In genomic region chr10:79274279-79275104, GRCh38 we compare ENCODE assay signal across 9 cellular contexts.
A peak's percentile ranks its signal among the peaks of the same experiment; 100 is the strongest.
DNase-seq lines count a peak whose midpoint lies in the region; ATAC-seq and TF ChIP-seq lines count a peak whose summit lies in the region.
"Had no signal": no experiment of that assay in that cellular context is flagged by ENCODE, and none has a peak within 500 bp of the region (broad histone marks: within the 10 kb centered on the region; RNA-seq: fewer than 3 reads in every experiment).

No MANE protein-coding gene starts in this region.

- no peaks in the 10 kb centered on the region for H3K27me3 Mint-ChIP-seq in stimulated activated naive CD8-positive, alpha-beta T cell treated with anti-CD3 and anti-CD28 coated beads, Interleukin-15, amount 100 ng/mL, for 72 hours

- H3K9me3 Mint-ChIP-seq in stimulated activated naive CD8-positive, alpha-beta T cell treated with anti-CD3 and anti-CD28 coated beads, Interleukin-15, amount 100 ng/mL, for 72 hours: no peaks in the 10 kb centered on the region

- H3K4me3 ChIP-seq in muscle layer of duodenum (ENCODE audit: low read depth in 1 of 2, low read length in 2 of 2): peak overlapping the region in 1 of 2 donors; percentile 27
- H3K4me3 ChIP-seq: A549 had no signal

- H3K4me3 Mint-ChIP-seq in stimulated activated naive CD8-positive, alpha-beta T cell treated with anti-CD3 and anti-CD28 coated beads, Interleukin-15, amount 100 ng/mL, for 72 hours: no peak overlapping the region

- no peak overlapping the region for H3K27ac Mint-ChIP-seq in stimulated activated naive CD8-positive, alpha-beta T cell treated with anti-CD3 and anti-CD28 coated beads, Interleukin-15, amount 100 ng/mL, for 72 hours

- H3K36me3 ChIP-seq in muscle layer of duodenum (ENCODE audit: control insufficient read depth in 1 of 2, insufficient read depth in 2 of 2, low read length in 2 of 2): peaks cover 11 to 20% of the 10 kb centered on the region in 2 donors

- peaks cover 5% of the 10 kb centered on the region for H3K4me1 Mint-ChIP-seq in stimulated activated naive CD8-positive, alpha-beta T cell treated with anti-CD3 and anti-CD28 coated beads, Interleukin-15, amount 100 ng/mL, for 72 hours

- TF ChIP-seq POLR2A in erythroblast (IDR thresholded peaks at IDR 0.05; ENCODE audit: low read length): no peak

- H3K9me3 ChIP-seq in muscle layer of duodenum (ENCODE audit: control insufficient read depth in 1 of 2, low read length in 2 of 2): no peaks in the 10 kb centered on the region
- H3K9me3 ChIP-seq: A549 had no signal

- ATAC-seq in stimulated activated naive CD8-positive, alpha-beta T cell treated with anti-CD3 and anti-CD28 coated beads, Interleukin-15, amount 100 ng/mL, for 72 hours: peak; percentile 8
- no peak for ATAC-seq in stimulated activated naive CD8-positive, alpha-beta T cell treated with anti-CD3 and anti-CD28 coated beads, Interleukin-15, Interleukin-2, amounts not matched to agents 100 U/mL and 50 U/mL, for 24 hours
- ATAC-seq in GM18519 (IDR thresholded peaks at IDR 0.05; ENCODE audit: low FRiP score, unreplicated experiment) (no peak), HG02884 (IDR thresholded peaks at IDR 0.05; ENCODE audit: unreplicated experiment) (no peak)

- peaks cover 15 to 66% of the 10 kb centered on the region in 2 donors for H3K4me1 ChIP-seq in muscle layer of duodenum (ENCODE audit: control insufficient read depth in 1 of 2, insufficient read depth in 2 of 2, low read length in 2 of 2)

- DNase-seq in stimulated activated naive CD8-positive, alpha-beta T cell treated with anti-CD3 and anti-CD28 coated beads, Interleukin-15, amount 100 ng/mL, for 72 hours: no peak
- DNase-seq in stimulated activated naive CD8-positive, alpha-beta T cell treated with anti-CD3 and anti-CD28 coated beads, Interleukin-15, Interleukin-2, amounts not matched to agents 100 U/mL and 50 U/mL, for 24 hours: no peak
- peak; percentile 73 to 84 for DNase-seq in erythroblast (lab: John Stamatoyannopoulos, UW)
- DNase-seq in OCI-M1 (lab: John Stamatoyannopoulos, UW): no peak
- DNase-seq in NCI-H128 (lab: John Stamatoyannopoulos, UW; ENCODE audit: unreplicated experiment): no peak

- no peaks in the 10 kb centered on the region for H3K27me3 ChIP-seq in muscle layer of duodenum (ENCODE audit: low read depth, low read length)

- peak overlapping the region; percentile 32 for H3K27ac ChIP-seq in muscle layer of duodenum (ENCODE audit: low read length)

Comparison
In these comparisons a context has a peak if more than half of its experiments do, and no peak if none do; other contexts are left out.
1. DNase-seq: peak in erythroblast (2 of 2); none in stimulated activated naive CD8-positive, alpha-beta T cell treated with anti-CD3 and anti-CD28 coated beads, Interleukin-15, amount 100 ng/mL, for 72 hours (0 of 2), stimulated activated naive CD8-positive, alpha-beta T cell treated with anti-CD3 and anti-CD28 coated beads, Interleukin-15, Interleukin-2, amounts not matched to agents 100 U/mL and 50 U/mL, for 24 hours (single experiment), OCI-M1 (single experiment) and NCI-H128 (single experiment).